23 cellular contexts compared by ENCODE assay signal in the genomic region with DNA sequence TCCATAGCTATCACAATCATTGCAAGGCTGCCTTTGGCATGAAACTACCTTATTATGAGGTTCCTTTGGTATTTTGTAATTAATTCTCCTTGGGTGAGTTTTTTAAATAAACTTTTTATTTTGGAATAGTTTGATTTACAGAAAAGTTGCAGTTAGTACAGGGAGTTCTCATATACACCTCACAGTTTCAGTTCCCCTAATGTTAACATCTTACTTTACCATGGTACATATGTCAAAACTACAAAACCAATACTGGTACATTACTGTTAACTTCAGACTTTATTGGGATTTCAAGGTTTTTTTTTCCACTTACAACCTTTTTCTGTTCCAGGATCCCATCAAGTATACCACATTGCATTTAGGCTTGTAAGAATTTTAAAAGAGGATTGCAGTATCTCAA. TPM values are rescaled to one million over a fixed set of nuclear protein-coding genes. Genes with fewer than 3 reads are reported as not detected.
DNase-seq lines count a peak whose midpoint lies in the region; ATAC-seq, FAIRE-seq and TF ChIP-seq lines count a peak whose summit lies in the region.
"Had no signal": no experiment of that assay in that cellular context is flagged by ENCODE, and none has a peak within 500 bp of the region (broad histone marks: within the 10 kb centered on the region; RNA-seq: fewer than 3 reads in every experiment).

No MANE protein-coding gene starts in this region.

- no peaks in the 10 kb centered on the region for H4K20me1 ChIP-seq in OCI-LY7 (ENCODE audit: insufficient read depth, low read length)

- CTCF ChIA-PET in OCI-LY7 (lab: Charles Lee; ENCODE audit: unreplicated experiment): no interaction called here

- no peak overlapping the region for H3K4me2 ChIP-seq in OCI-LY7 (ENCODE audit: low read length)

- intact Hi-C loops in OCI-LY7 (cut with micrococcal nuclease; ENCODE audit: unreplicated experiment): loop anchor here (10.0 kb wide), 1 partner anchor 221 kb away; no protein-coding TSS in a partner anchor

- H3K9me2 ChIP-seq in OCI-LY7 (ENCODE audit: insufficient read depth, low read length): no peaks in the 10 kb centered on the region

- no peaks in the 10 kb centered on the region for H3K36me3 ChIP-seq in OCI-LY7 (ENCODE audit: insufficient read depth, low read length)
- H3K36me3 ChIP-seq: BE2C, HAP-1 had no signal

- peaks cover 6% of the 10 kb centered on the region for H3K4me1 ChIP-seq in OCI-LY7 (ENCODE audit: insufficient read depth, low read length, poor library complexity, severe bottlenecking)
- H3K4me1 ChIP-seq: BE2C had no signal

- ATAC-seq in GM19351 (IDR thresholded peaks at IDR 0.05; ENCODE audit: unreplicated experiment) (peak; percentile 65), GM21390 (IDR thresholded peaks at IDR 0.05; ENCODE audit: unreplicated experiment) (no peak)

- H3K9me3 ChIP-seq in OCI-LY7 (ENCODE audit: low read length): no peaks in the 10 kb centered on the region
- H3K9me3 ChIP-seq: BE2C, HAP-1 had no signal

- H2AFZ ChIP-seq in OCI-LY7 (ENCODE audit: low read length): no peak overlapping the region

- BruUV-seq in OCI-LY7 (replicated peaks; lab: Mats Ljungman, UMichigan): no TSS peak

- no peak for DNase-seq in GM12891 (ENCODE audit: insufficient read length, low spot score)
- DNase-seq in OCI-LY7 (ENCODE audit: low spot score): peak; percentile 10
- no peak for DNase-seq in DMS 273 (lab: John Stamatoyannopoulos, UW; ENCODE audit: unreplicated experiment)
- no peak for DNase-seq in central memory CD4-positive, alpha-beta T cell
- DNase-seq: ACHN; BE2C; C1 segment of cervical spinal cord; CD4-positive, CD25-positive, alpha-beta regulatory T cell; CD8-positive, alpha-beta memory T cell; COR-L47; DMS153; DMS79; GDM1; GOT3; Karpas-422; KBM-7 had no signal

- H3K79me2 ChIP-seq in OCI-LY7 (ENCODE audit: insufficient read depth, low read depth, low read length): no peaks in the 10 kb centered on the region

- no peak for FAIRE-seq in GM12891 (lab: Jason Lieb, UNC)
- FAIRE-seq: HTR-8/SVneo had no signal

- TF ChIP-seq POLR2A in GM12891 (IDR thresholded peaks at IDR 0.05; ENCODE audit: low read depth, low read length): no peak

- POLR2A ChIA-PET in OCI-LY7 (lab: Charles Lee): no interaction called here

- TF ChIP-seq CTCF in OCI-LY7 (conservative IDR thresholded peaks at IDR 0.05; ENCODE audit: low read length): no peak

- H3K27ac ChIP-seq in OCI-LY7 (ENCODE audit: low read depth, low read length, poor library complexity, severe bottlenecking): no peak overlapping the region

- H3K4me3 ChIP-seq in OCI-LY7 (ENCODE audit: low read depth, low read length, poor library complexity, severe bottlenecking): no peak overlapping the region
- H3K4me3 ChIP-seq: HAP-1 had no signal

TF ChIP-seq in GM12891, 5 proteins besides CTCF, POLR2A, EP300 and RAD21:
- TF ChIP-seq SPI1 (IDR thresholded peaks at IDR 0.05; ENCODE audit: low read depth, low read length): peak; percentile 85
- TF ChIP-seq POU2F2 (IDR thresholded peaks at IDR 0.05; ENCODE audit: low read depth, low read length): no peak
- no peak for TF ChIP-seq PAX5 (IDR thresholded peaks at IDR 0.05; ENCODE audit: insufficient read depth, low read length, severe bottlenecking)
- no peak for TF ChIP-seq POLR2AphosphoS5 (IDR thresholded peaks at IDR 0.05; ENCODE audit: low read depth, low read length)
- TF ChIP-seq TAF1 (IDR thresholded peaks at IDR 0.05; ENCODE audit: low read depth, low read length): no peak

RNA-seq across cellular contexts. Expression of a gene that starts 52.0 kb away (rescaled TPM):
- not detected for polyA plus RNA-seq in GM12891 (2012; ENCODE audit: low read depth, missing spikeins)
- total RNA-seq in OCI-LY7 (2014; rRNA removed; shearing (Covaris generic)): 0.25 TPM in 1 of 2 replicates, not detected in the other
- not detected in 2 replicates for total RNA-seq in OCI-LY7 (2022)
- total RNA-seq: A172; CD4-positive, CD25-positive, alpha-beta regulatory T cell; CD8-positive, alpha-beta memory T cell; Daoy had no signal
- polyA plus RNA-seq: CD4-positive, CD25-positive, alpha-beta regulatory T cell; CD8-positive, alpha-beta memory T cell; IgD-negative memory B cell had no signal
